In the genomic region with DNA sequence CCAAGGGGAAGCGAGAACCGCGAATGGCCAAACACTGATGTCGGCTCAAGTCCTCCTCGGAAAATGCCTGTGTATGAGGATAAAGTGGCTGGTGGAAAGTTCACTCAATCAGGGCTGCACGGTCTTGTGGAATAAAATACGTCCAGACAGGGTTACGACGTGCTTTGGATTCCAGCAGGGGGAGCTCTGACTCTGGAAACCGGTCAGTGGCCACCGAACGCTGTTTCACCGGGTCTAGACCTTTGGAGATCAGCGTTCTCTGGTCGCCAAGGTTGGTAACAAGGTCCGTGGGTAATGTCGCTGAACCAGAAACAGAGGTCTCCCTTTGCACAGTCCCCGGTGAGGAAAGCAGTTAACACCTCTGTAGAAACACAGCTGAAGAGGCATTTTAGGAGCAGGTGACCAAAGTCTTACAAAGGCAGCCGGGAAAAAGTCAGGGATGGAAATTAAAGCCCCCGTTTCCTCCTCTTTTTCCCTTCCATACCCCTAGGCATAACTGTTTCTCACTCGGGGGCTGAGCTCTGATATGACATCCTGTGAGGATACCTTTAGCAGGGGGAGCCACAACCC, we compare ENCODE assay signal across 8 cellular contexts. TPM values are rescaled to one million over a fixed set of nuclear protein-coding genes. Genes with fewer than 3 reads are reported as not detected.
DNase-seq lines count a peak whose midpoint lies in the region; TF ChIP-seq lines count a peak whose summit lies in the region.

No MANE protein-coding gene starts in this region.

- H3K9me3 ChIP-seq in BE2C (no peaks in the 10 kb centered on the region), MG63 (no peaks in the 10 kb centered on the region), SJCRH30 (replicated peaks) (no peaks in the 10 kb centered on the region), ovary (no peaks in the 10 kb centered on the region), thyroid gland (no peaks in the 10 kb centered on the region)

- no peak for TF ChIP-seq EP300 in ovary (IDR thresholded peaks at IDR 0.05)

- DNase-seq in BE2C (peak; percentile 72), GM20000 (ENCODE audit: low spot score) (peak; percentile 81), MG63 (peak; percentile 64), SJCRH30 (peak; percentile 86 to 95), glomerular endothelial cell (ENCODE audit: extremely low read depth, low read depth, low spot score) (peak; percentile 70), ovary (peak; percentile 64 to 79 (median 75)), thyroid gland (peak; percentile 75 to 83)
- peak; percentile 58 for DNase-seq in activated gamma-delta T cell treated with anti-CD3 and anti-CD28 coated beads, Interleukin-2, amount 50 U/mL, for 16 hours (ENCODE audit: low read depth)

- no peaks in the 10 kb centered on the region for H3K36me3 ChIP-seq in BE2C
- H3K36me3 ChIP-seq in MG63, result no peaks in the 10 kb centered on the region
- no peaks in the 10 kb centered on the region for H3K36me3 ChIP-seq in SJCRH30
- H3K36me3 ChIP-seq in ovary, result no peaks in the 10 kb centered on the region
- H3K36me3 ChIP-seq in thyroid gland, result no peaks in the 10 kb centered on the region

- H3K27me3 ChIP-seq in BE2C, result peaks cover 34% of the 10 kb centered on the region
- H3K27me3 ChIP-seq in MG63, result peaks cover 18% of the 10 kb centered on the region
- no peaks in the 10 kb centered on the region for H3K27me3 ChIP-seq in SJCRH30
- no peaks in the 10 kb centered on the region for H3K27me3 ChIP-seq in ovary
- H3K27me3 ChIP-seq in thyroid gland, result no peaks in the 10 kb centered on the region

- TF ChIP-seq POLR2A in ovary (IDR thresholded peaks at IDR 0.05), result no peak
- TF ChIP-seq POLR2A in thyroid gland (IDR thresholded peaks at IDR 0.05), result no peak

- H3K4me1 ChIP-seq in BE2C, result no peaks in the 10 kb centered on the region
- peaks cover 2% of the 10 kb centered on the region; the same call in 1 of the 2 replicates for H3K4me1 ChIP-seq in SJCRH30
- no peaks in the 10 kb centered on the region for H3K4me1 ChIP-seq in ovary (ENCODE audit: insufficient read depth)
- no peaks in the 10 kb centered on the region for H3K4me1 ChIP-seq in thyroid gland

- 3 to 5% (median 3%) methylated on average over 21 of the region's 21 CpGs for WGBS in ovary, 3 donors
- 4 to 6% methylated on average over 20 to 21 of the region's 21 CpGs for WGBS in thyroid gland, 2 donors

- peak; percentile 79 for TF ChIP-seq CTCF in BE2C (IDR thresholded peaks at IDR 0.05; ENCODE audit: low read depth, low read length)
- peak; percentile 81 for TF ChIP-seq CTCF in GM20000 (IDR thresholded peaks at IDR 0.05; ENCODE audit: extremely low read depth, missing control alignments)
- TF ChIP-seq CTCF in ovary (IDR thresholded peaks at IDR 0.05), result peak; percentile 54 to 82 (median 79)
- peak; percentile 47 to 90 (median 82) for TF ChIP-seq CTCF in thyroid gland (IDR thresholded peaks at IDR 0.05)

- H3K4me3 ChIP-seq in BE2C (ENCODE audit: low read depth, low read length) (no peak overlapping the region), MG63 (no peak overlapping the region), SJCRH30 (peak overlapping the region; percentile 51), ovary (no peak overlapping the region), thyroid gland (replicated peaks in 1 of 3) (no peak overlapping the region)

- H3K27ac ChIP-seq in SJCRH30, result no peak overlapping the region
- no peak overlapping the region for H3K27ac ChIP-seq in ovary
- no peak overlapping the region for H3K27ac ChIP-seq in thyroid gland

- intact Hi-C loops in ovary (cut with DNase I) (loop anchor here (1.0 to 10.0 kb wide), 5 partner anchors 45 to 940 kb away; no protein-coding TSS in a partner anchor), thyroid gland (cut with DNase I) (loop anchor here (5.0 kb wide), 1 partner anchor 940 kb away; no protein-coding TSS in a partner anchor)

RNA-seq across cellular contexts. Expression of a gene that starts 47.8 kb away (rescaled TPM):
- 8.8 TPM for polyA plus RNA-seq in BE2C (2012; ENCODE audit: insufficient read depth, insufficient read length, low read depth)
- 13.2 and 18.6 TPM in 2 replicates for total RNA-seq in MG63 (2014; rRNA removed; shearing (Covaris generic); ENCODE audit: low replicate concordance)
- 68.7 and 76.9 TPM in 2 replicates for total RNA-seq in SJCRH30 (2014; rRNA removed; shearing (Covaris generic))
- total RNA-seq in glomerular endothelial cell (6.3 and 9.0 TPM in 2 replicates), ovary (1 to 10 TPM in 3 of 7 donors, under 1 TPM in 4; 0.56 to 2.3 (median 0.85) TPM), thyroid gland (under 1 TPM in 2 of 4 donors, not detected in 2; 0.11 to 0.54 TPM)
- 1 to 10 TPM in 1 of 2 donors, under 1 TPM in 1; 0.96 to 2.5 TPM for polyA plus RNA-seq in ovary
